15 cellular contexts compared by ENCODE assay signal in the genomic region with DNA sequence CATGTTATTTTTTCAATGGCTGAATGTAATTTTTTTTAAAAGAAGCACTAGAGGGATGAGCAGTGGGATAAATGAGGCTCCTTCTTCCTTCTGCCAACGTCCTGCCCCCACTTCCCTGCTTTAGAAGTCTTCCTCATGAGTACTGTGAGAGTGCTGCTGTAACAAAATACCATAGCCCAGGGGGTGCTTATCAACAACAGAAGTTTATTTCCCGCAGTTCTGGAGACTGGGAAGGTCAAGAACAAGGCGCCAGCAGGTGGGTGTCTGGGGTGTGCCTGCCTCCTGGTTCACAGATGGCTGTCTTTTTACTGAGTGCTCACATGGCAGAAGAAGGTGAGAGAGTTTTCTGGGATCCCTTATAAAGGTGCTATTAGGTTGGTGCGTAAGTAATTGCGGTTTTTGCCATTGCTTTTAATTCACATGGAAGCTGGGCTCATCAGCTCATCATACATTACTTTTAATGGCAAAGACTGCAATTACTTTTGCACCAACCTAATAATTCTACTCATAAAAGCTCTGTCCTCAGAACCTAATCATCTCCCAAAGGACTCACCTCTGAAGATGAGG.
"Had no signal": no experiment of that assay in that cellular context is flagged by ENCODE, and none has a peak within 500 bp of the region (broad histone marks: within the 10 kb centered on the region; RNA-seq: fewer than 3 reads in every experiment).

No MANE protein-coding gene starts in this region.

- H3K4me3 ChIP-seq: esophagus squamous epithelium, prostate gland, right atrium auricular region, vagina had no signal

- H3K4me3 Mint-ChIP-seq: activated B cell treated with CpG ODN at 0.5 μM for 24 hours; activated CD4-positive, alpha-beta memory T cell treated with anti-CD3 and anti-CD28 coated beads for 36 hours; activated CD8-positive, alpha-beta memory T cell treated with anti-CD3 and anti-CD28 coated beads, Interleukin-2, amount 10 ng/mL, durations not matched to agents 7 days and 5 days; activated naive CD8-positive, alpha-beta T cell; dendritic cell treated with granulocyte-macrophage colony-stimulating factor and Interleukin-4, amounts not matched to agents 40 ng/mL and 50 ng/mL, for 4 days; naive thymus-derived CD8-positive, alpha-beta T cell; stimulated activated naive CD8-positive, alpha-beta T cell treated with anti-CD3 and anti-CD28 coated beads, Interleukin-15, Interleukin-2, amounts not matched to agents 100 ng/mL and 50 ng/mL, for 24 hours had no signal

- DNase-seq: activated B cell treated with CpG ODN at 0.5 μM for 24 hours; activated CD4-positive, alpha-beta memory T cell treated with anti-CD3 and anti-CD28 coated beads for 36 hours; activated CD4-positive, alpha-beta T cell treated with anti-CD3 and anti-CD28 coated beads for 4 hours; activated CD8-positive, alpha-beta memory T cell treated with anti-CD3 and anti-CD28 coated beads, Interleukin-2, amount 10 ng/mL, durations not matched to agents 7 days and 5 days; effector CD8-positive, alpha-beta T cell; esophagus squamous epithelium; mesenchymal stem cell; naive thymus-derived CD8-positive, alpha-beta T cell; trophoblast cell had no signal

- H3K36me3 ChIP-seq: esophagus squamous epithelium, prostate gland, right atrium auricular region, vagina had no signal

- ATAC-seq: activated CD8-positive, alpha-beta memory T cell treated with anti-CD3 and anti-CD28 coated beads, Interleukin-2, amount 10 ng/mL, durations not matched to agents 7 days and 5 days; naive thymus-derived CD8-positive, alpha-beta T cell had no signal

- H3K27ac ChIP-seq: esophagus squamous epithelium, right atrium auricular region, vagina had no signal

- H3K4me1 Mint-ChIP-seq: activated B cell treated with CpG ODN at 0.5 μM for 24 hours; activated CD8-positive, alpha-beta memory T cell treated with anti-CD3 and anti-CD28 coated beads, Interleukin-2, amount 10 ng/mL, durations not matched to agents 7 days and 5 days had no signal

- H3K9me3 Mint-ChIP-seq: activated B cell treated with CpG ODN at 0.5 μM for 24 hours; activated CD4-positive, alpha-beta memory T cell treated with anti-CD3 and anti-CD28 coated beads for 36 hours; dendritic cell treated with granulocyte-macrophage colony-stimulating factor and Interleukin-4, amounts not matched to agents 40 ng/mL and 50 ng/mL, for 4 days; stimulated activated naive CD8-positive, alpha-beta T cell treated with anti-CD3 and anti-CD28 coated beads, Interleukin-15, Interleukin-2, amounts not matched to agents 100 ng/mL and 50 ng/mL, for 24 hours had no signal

- H3K27me3 ChIP-seq: right atrium auricular region, vagina had no signal

- H3K36me3 Mint-ChIP-seq: activated CD4-positive, alpha-beta memory T cell treated with anti-CD3 and anti-CD28 coated beads for 36 hours; activated CD8-positive, alpha-beta memory T cell treated with anti-CD3 and anti-CD28 coated beads, Interleukin-2, amount 10 ng/mL, durations not matched to agents 7 days and 5 days; activated naive CD8-positive, alpha-beta T cell; naive thymus-derived CD8-positive, alpha-beta T cell had no signal

- H3K27ac Mint-ChIP-seq: activated B cell treated with CpG ODN at 0.5 μM for 24 hours; activated CD4-positive, alpha-beta memory T cell treated with anti-CD3 and anti-CD28 coated beads for 36 hours; activated CD8-positive, alpha-beta memory T cell treated with anti-CD3 and anti-CD28 coated beads, Interleukin-2, amount 10 ng/mL, durations not matched to agents 7 days and 5 days; activated naive CD8-positive, alpha-beta T cell; dendritic cell treated with granulocyte-macrophage colony-stimulating factor and Interleukin-4, amounts not matched to agents 40 ng/mL and 50 ng/mL, for 4 days; naive thymus-derived CD8-positive, alpha-beta T cell; stimulated activated naive CD8-positive, alpha-beta T cell treated with anti-CD3 and anti-CD28 coated beads, Interleukin-15, Interleukin-2, amounts not matched to agents 100 ng/mL and 50 ng/mL, for 24 hours had no signal

- H3K4me1 ChIP-seq: esophagus squamous epithelium, prostate gland, right atrium auricular region, vagina had no signal
